ENCODE assay signal across 19 cellular contexts in genomic region chr2:41618754-41619153, GRCh38.
"Had no signal": no experiment of that assay in that cellular context is flagged by ENCODE, and none has a peak within 500 bp of the region (broad histone marks: within the 10 kb centered on the region; RNA-seq: fewer than 3 reads in every experiment).

No MANE protein-coding gene starts in this region.

- H3K36me3 Mint-ChIP-seq: activated CD4-positive, alpha-beta memory T cell treated with anti-CD3 and anti-CD28 coated beads for 36 hours; mesothelial cell of epicardium; natural killer cell treated with Interleukin-12 subunit alpha and Interleukin-12 subunit beta and Interleukin-15 and Interleukin-18, amount 100 ng/mL, for 72 hours had no signal

- H3K4me1 Mint-ChIP-seq: mesothelial cell of epicardium had no signal

- H3K27me3 Mint-ChIP-seq: activated CD4-positive, alpha-beta memory T cell treated with anti-CD3 and anti-CD28 coated beads for 36 hours had no signal

- ATAC-seq: effector memory CD8-positive, alpha-beta T cell; gastrocnemius medialis; natural killer cell treated with Interleukin-12 subunit alpha and Interleukin-12 subunit beta and Interleukin-15 and Interleukin-18, amount 100 ng/mL, for 72 hours; stimulated activated naive CD8-positive, alpha-beta T cell treated with anti-CD3 and anti-CD28 coated beads, Interleukin-15, Interleukin-2, amounts not matched to agents 100 U/mL and 50 U/mL, for 24 hours; upper lobe of right lung had no signal

- H3K4me3 Mint-ChIP-seq: activated CD4-positive, alpha-beta memory T cell treated with anti-CD3 and anti-CD28 coated beads for 36 hours; effector memory CD8-positive, alpha-beta T cell; mesothelial cell of epicardium; natural killer cell treated with Interleukin-12 subunit alpha and Interleukin-12 subunit beta and Interleukin-15 and Interleukin-18, amount 100 ng/mL, for 72 hours had no signal

- H3K27ac Mint-ChIP-seq: activated CD4-positive, alpha-beta memory T cell treated with anti-CD3 and anti-CD28 coated beads for 36 hours; effector memory CD8-positive, alpha-beta T cell; mesothelial cell of epicardium; natural killer cell treated with Interleukin-12 subunit alpha and Interleukin-12 subunit beta and Interleukin-15 and Interleukin-18, amount 100 ng/mL, for 72 hours had no signal

- H3K9me3 Mint-ChIP-seq: activated CD4-positive, alpha-beta memory T cell treated with anti-CD3 and anti-CD28 coated beads for 36 hours; effector memory CD8-positive, alpha-beta T cell; mesothelial cell of epicardium; natural killer cell treated with Interleukin-12 subunit alpha and Interleukin-12 subunit beta and Interleukin-15 and Interleukin-18, amount 100 ng/mL, for 72 hours had no signal

- DNase-seq: activated CD4-positive, alpha-beta memory T cell treated with anti-CD3 and anti-CD28 coated beads for 36 hours; activated CD4-positive, alpha-beta T cell treated with anti-CD3 and anti-CD28 coated beads for 48 hours; activated naive CD4-positive, alpha-beta T cell treated with Interleukin-2 at 50 U/mL for 16 hours; activated T-cell treated with anti-CD3 and anti-CD28 coated beads, Interleukin-2, amount 50 U/mL, for 48 hours; amygdala; colonic mucosa; dorsolateral prefrontal cortex; effector memory CD8-positive, alpha-beta T cell; gastrocnemius medialis; hippocampal formation; kidney glomerular epithelial cell; left ventricle myocardium inferior; mammary epithelial cell; ovary; stimulated activated CD4-positive, alpha-beta T cell treated with anti-CD3 and anti-CD28 coated beads, Interleukin-4, amount 100 ng/mL, for 4 hours; stimulated activated naive CD8-positive, alpha-beta T cell treated with anti-CD3 and anti-CD28 coated beads, Interleukin-15, Interleukin-2, amounts not matched to agents 100 U/mL and 50 U/mL, for 24 hours; upper lobe of right lung had no signal
